In the genomic region with DNA sequence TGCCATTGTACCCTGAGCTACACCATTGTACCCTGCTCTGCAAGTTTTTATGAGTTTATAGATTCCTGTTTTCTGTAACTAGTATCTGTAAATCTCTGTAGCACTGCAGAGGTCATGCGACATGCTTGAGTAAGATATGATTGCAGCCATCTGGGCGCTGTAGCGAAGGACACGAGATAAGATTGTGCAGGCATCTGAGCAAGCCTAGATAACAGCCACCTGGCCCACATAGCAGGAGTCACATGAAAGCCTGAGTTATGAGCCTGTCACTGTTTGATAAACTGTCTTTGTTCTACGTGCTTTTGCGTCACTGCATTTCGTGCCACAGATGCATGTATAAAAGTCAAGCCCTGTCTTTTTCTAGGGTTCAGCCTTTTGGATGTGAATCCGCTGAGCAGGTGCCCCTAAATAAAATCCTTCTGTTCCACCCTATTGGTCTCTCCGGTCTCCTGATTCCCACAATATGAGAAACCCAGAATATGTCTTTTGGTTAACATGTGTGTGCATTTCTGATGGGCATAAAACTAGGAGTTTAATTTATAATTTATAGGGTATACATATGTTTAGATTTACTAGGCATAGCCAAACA, we compare ENCODE assay signal across 1 cellular context.
A peak's percentile ranks its signal among the peaks of the same experiment; 100 is the strongest.
TF ChIP-seq lines count a peak whose summit lies in the region.

No MANE protein-coding gene starts in this region.

TF ChIP-seq in K562, 482 proteins besides CTCF, POLR2A, EP300 and RAD21 (continued from another document and continues in another):
- TF ChIP-seq, protein P1, sequence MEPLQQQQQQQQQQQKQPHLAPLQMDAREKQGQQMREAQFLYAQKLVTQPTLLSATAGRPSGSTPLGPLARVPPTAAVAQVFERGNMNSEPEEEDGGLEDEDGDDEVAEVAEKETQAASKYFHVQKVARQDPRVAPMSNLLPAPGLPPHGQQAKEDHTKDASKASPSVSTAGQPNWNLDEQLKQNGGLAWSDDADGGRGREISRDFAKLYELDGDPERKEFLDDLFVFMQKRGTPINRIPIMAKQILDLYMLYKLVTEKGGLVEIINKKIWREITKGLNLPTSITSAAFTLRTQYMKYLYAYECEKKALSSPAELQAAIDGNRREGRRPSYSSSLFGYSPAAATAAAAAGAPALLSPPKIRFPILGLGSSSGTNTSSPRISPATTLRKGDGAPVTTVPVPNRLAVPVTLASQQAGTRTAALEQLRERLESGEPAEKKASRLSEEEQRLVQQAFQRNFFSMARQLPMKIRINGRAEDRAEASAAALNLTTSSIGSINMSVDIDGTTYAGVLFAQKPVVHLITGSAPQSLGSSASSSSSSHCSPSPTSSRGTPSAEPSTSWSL (CRISPR knock-in tag; IDR thresholded peaks at IDR 0.05; ENCODE audit: borderline replicate concordance): no peak
- TF ChIP-seq, protein P2, sequence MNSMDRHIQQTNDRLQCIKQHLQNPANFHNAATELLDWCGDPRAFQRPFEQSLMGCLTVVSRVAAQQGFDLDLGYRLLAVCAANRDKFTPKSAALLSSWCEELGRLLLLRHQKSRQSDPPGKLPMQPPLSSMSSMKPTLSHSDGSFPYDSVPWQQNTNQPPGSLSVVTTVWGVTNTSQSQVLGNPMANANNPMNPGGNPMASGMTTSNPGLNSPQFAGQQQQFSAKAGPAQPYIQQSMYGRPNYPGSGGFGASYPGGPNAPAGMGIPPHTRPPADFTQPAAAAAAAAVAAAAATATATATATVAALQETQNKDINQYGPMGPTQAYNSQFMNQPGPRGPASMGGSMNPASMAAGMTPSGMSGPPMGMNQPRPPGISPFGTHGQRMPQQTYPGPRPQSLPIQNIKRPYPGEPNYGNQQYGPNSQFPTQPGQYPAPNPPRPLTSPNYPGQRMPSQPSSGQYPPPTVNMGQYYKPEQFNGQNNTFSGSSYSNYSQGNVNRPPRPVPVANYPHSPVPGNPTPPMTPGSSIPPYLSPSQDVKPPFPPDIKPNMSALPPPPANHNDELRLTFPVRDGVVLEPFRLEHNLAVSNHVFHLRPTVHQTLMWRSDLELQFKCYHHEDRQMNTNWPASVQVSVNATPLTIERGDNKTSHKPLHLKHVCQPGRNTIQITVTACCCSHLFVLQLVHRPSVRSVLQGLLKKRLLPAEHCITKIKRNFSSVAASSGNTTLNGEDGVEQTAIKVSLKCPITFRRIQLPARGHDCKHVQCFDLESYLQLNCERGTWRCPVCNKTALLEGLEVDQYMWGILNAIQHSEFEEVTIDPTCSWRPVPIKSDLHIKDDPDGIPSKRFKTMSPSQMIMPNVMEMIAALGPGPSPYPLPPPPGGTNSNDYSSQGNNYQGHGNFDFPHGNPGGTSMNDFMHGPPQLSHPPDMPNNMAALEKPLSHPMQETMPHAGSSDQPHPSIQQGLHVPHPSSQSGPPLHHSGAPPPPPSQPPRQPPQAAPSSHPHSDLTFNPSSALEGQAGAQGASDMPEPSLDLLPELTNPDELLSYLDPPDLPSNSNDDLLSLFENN (IDR thresholded peaks at IDR 0.05; ENCODE audit: low read depth in 2 of 2, low read length in 2 of 2): peak in 1 of 2 experiments; percentile 45; a peak in 1 of 4 replicates
- TF ChIP-seq ZKSCAN3 (CRISPR knock-in tag; IDR thresholded peaks at IDR 0.05): no peak
- no peak for TF ChIP-seq ZNF143 (CRISPR knock-in tag; IDR thresholded peaks at IDR 0.05)
- no peak for TF ChIP-seq HDAC8 (tag; IDR thresholded peaks at IDR 0.05)
- no peak for TF ChIP-seq EWSR1 (IDR thresholded peaks at IDR 0.05; ENCODE audit: borderline replicate concordance, low read depth, partially characterized antibody)
- peak in 1 of 2 experiments; percentile 11; a peak in 1 of 4 replicates for TF ChIP-seq TBL1XR1 (IDR thresholded peaks at IDR 0.05; ENCODE audit: low read length in 2 of 2)
- TF ChIP-seq PHF21A (IDR thresholded peaks at IDR 0.05; ENCODE audit: borderline replicate concordance, low read depth): no peak
- no peak for TF ChIP-seq FOXK2 (conservative IDR thresholded peaks at IDR 0.05 in 1 of 2, IDR thresholded peaks at IDR 0.05 in 1 of 2; ENCODE audit: low read depth in 2 of 2)
- no peak for TF ChIP-seq PPARD (CRISPR knock-in tag; IDR thresholded peaks at IDR 0.05)
- TF ChIP-seq SMARCA5 (IDR thresholded peaks at IDR 0.05): no peak
- TF ChIP-seq ZNF133 (CRISPR knock-in tag; IDR thresholded peaks at IDR 0.05): no peak
- TF ChIP-seq CC2D1A (IDR thresholded peaks at IDR 0.05): no peak
- no peak for TF ChIP-seq ILF3 (IDR thresholded peaks at IDR 0.05; ENCODE audit: borderline replicate concordance)
- TF ChIP-seq FOSL1 (tag; conservative IDR thresholded peaks at IDR 0.05): no peak
- no peak for TF ChIP-seq EGR1 (conservative IDR thresholded peaks at IDR 0.05)
- no peak for TF ChIP-seq SAFB (IDR thresholded peaks at IDR 0.05; ENCODE audit: borderline replicate concordance, low read depth, low read length)
- TF ChIP-seq DDX20 (tag; IDR thresholded peaks at IDR 0.05; ENCODE audit: low read depth): no peak
- TF ChIP-seq, protein P3, sequence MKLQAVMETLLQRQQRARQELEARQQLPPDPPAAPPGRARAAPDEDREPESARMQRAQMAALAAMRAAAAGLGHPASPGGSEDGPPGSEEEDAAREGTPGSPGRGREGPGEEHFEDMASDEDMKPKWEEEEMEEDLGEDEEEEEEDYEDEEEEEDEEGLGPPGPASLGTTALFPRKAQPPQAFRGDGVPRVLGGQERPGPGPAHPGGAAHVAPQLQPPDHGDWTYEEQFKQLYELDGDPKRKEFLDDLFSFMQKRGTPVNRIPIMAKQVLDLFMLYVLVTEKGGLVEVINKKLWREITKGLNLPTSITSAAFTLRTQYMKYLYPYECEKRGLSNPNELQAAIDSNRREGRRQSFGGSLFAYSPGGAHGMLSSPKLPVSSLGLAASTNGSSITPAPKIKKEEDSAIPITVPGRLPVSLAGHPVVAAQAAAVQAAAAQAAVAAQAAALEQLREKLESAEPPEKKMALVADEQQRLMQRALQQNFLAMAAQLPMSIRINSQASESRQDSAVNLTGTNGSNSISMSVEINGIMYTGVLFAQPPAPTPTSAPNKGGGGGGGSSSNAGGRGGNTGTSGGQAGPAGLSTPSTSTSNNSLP (IDR thresholded peaks at IDR 0.05; ENCODE audit: borderline replicate concordance, low read depth, low read length): no peak
- no peak for TF ChIP-seq U2AF2 (optimal IDR thresholded peaks at IDR 0.05; ENCODE audit: low read depth, low read length)
- no peak for TF ChIP-seq RBM14 (IDR thresholded peaks at IDR 0.05; ENCODE audit: borderline replicate concordance, insufficient read depth, low read depth, low read length)
- peak; percentile 53; the same call in 1 of the 2 replicates for TF ChIP-seq CBX5 (IDR thresholded peaks at IDR 0.05; ENCODE audit: borderline replicate concordance, low read depth)
- TF ChIP-seq KDM4B (IDR thresholded peaks at IDR 0.05; ENCODE audit: borderline replicate concordance in 2 of 2, low read depth in 1 of 2): no peak
- no peak for TF ChIP-seq ETS2 (tag; IDR thresholded peaks at IDR 0.05; ENCODE audit: borderline replicate concordance, poor library complexity, severe bottlenecking)
- TF ChIP-seq, protein P4, sequence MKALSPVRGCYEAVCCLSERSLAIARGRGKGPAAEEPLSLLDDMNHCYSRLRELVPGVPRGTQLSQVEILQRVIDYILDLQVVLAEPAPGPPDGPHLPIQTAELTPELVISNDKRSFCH (CRISPR knock-in tag; IDR thresholded peaks at IDR 0.05): no peak
- TF ChIP-seq, protein P4 (tag; IDR thresholded peaks at IDR 0.05): no peak
- TF ChIP-seq ZSCAN29 (IDR thresholded peaks at IDR 0.05): no peak
- TF ChIP-seq NCOA1 (IDR thresholded peaks at IDR 0.05; ENCODE audit: low read depth): no peak
- TF ChIP-seq RBM17 (IDR thresholded peaks at IDR 0.05; ENCODE audit: borderline replicate concordance, low read depth, low read length): no peak
- TF ChIP-seq, protein P5, sequence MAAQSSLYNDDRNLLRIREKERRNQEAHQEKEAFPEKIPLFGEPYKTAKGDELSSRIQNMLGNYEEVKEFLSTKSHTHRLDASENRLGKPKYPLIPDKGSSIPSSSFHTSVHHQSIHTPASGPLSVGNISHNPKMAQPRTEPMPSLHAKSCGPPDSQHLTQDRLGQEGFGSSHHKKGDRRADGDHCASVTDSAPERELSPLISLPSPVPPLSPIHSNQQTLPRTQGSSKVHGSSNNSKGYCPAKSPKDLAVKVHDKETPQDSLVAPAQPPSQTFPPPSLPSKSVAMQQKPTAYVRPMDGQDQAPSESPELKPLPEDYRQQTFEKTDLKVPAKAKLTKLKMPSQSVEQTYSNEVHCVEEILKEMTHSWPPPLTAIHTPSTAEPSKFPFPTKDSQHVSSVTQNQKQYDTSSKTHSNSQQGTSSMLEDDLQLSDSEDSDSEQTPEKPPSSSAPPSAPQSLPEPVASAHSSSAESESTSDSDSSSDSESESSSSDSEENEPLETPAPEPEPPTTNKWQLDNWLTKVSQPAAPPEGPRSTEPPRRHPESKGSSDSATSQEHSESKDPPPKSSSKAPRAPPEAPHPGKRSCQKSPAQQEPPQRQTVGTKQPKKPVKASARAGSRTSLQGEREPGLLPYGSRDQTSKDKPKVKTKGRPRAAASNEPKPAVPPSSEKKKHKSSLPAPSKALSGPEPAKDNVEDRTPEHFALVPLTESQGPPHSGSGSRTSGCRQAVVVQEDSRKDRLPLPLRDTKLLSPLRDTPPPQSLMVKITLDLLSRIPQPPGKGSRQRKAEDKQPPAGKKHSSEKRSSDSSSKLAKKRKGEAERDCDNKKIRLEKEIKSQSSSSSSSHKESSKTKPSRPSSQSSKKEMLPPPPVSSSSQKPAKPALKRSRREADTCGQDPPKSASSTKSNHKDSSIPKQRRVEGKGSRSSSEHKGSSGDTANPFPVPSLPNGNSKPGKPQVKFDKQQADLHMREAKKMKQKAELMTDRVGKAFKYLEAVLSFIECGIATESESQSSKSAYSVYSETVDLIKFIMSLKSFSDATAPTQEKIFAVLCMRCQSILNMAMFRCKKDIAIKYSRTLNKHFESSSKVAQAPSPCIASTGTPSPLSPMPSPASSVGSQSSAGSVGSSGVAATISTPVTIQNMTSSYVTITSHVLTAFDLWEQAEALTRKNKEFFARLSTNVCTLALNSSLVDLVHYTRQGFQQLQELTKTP (IDR thresholded peaks at IDR 0.05; ENCODE audit: low read depth in 1 of 2, partially characterized antibody in 2 of 2): no peak
- TF ChIP-seq, protein P6, sequence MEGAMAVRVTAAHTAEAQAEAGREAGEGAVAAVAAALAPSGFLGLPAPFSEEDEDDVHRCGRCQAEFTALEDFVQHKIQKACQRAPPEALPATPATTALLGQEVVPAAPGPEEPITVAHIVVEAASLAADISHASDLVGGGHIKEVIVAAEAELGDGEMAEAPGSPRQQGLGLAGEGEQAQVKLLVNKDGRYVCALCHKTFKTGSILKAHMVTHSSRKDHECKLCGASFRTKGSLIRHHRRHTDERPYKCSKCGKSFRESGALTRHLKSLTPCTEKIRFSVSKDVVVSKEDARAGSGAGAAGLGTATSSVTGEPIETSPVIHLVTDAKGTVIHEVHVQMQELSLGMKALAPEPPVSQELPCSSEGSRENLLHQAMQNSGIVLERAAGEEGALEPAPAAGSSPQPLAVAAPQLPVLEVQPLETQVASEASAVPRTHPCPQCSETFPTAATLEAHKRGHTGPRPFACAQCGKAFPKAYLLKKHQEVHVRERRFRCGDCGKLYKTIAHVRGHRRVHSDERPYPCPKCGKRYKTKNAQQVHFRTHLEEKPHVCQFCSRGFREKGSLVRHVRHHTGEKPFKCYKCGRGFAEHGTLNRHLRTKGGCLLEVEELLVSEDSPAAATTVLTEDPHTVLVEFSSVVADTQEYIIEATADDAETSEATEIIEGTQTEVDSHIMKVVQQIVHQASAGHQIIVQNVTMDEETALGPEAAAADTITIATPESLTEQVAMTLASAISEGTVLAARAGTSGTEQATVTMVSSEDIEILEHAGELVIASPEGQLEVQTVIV (CRISPR knock-in tag; IDR thresholded peaks at IDR 0.05; ENCODE audit: borderline replicate concordance): no peak
- no peak for TF ChIP-seq POLR2AphosphoS2 (IDR thresholded peaks at IDR 0.05; ENCODE audit: low read length)
- TF ChIP-seq TARDBP (IDR thresholded peaks at IDR 0.05): no peak
- no peak for TF ChIP-seq EHMT2 (IDR thresholded peaks at IDR 0.05)
- TF ChIP-seq ZSCAN32 (CRISPR knock-in tag; IDR thresholded peaks at IDR 0.05): no peak
- TF ChIP-seq, protein P7, sequence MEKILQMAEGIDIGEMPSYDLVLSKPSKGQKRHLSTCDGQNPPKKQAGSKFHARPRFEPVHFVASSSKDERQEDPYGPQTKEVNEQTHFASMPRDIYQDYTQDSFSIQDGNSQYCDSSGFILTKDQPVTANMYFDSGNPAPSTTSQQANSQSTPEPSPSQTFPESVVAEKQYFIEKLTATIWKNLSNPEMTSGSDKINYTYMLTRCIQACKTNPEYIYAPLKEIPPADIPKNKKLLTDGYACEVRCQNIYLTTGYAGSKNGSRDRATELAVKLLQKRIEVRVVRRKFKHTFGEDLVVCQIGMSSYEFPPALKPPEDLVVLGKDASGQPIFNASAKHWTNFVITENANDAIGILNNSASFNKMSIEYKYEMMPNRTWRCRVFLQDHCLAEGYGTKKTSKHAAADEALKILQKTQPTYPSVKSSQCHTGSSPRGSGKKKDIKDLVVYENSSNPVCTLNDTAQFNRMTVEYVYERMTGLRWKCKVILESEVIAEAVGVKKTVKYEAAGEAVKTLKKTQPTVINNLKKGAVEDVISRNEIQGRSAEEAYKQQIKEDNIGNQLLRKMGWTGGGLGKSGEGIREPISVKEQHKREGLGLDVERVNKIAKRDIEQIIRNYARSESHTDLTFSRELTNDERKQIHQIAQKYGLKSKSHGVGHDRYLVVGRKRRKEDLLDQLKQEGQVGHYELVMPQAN (IDR thresholded peaks at IDR 0.05; ENCODE audit: borderline replicate concordance): no peak
- TF ChIP-seq, protein P8, sequence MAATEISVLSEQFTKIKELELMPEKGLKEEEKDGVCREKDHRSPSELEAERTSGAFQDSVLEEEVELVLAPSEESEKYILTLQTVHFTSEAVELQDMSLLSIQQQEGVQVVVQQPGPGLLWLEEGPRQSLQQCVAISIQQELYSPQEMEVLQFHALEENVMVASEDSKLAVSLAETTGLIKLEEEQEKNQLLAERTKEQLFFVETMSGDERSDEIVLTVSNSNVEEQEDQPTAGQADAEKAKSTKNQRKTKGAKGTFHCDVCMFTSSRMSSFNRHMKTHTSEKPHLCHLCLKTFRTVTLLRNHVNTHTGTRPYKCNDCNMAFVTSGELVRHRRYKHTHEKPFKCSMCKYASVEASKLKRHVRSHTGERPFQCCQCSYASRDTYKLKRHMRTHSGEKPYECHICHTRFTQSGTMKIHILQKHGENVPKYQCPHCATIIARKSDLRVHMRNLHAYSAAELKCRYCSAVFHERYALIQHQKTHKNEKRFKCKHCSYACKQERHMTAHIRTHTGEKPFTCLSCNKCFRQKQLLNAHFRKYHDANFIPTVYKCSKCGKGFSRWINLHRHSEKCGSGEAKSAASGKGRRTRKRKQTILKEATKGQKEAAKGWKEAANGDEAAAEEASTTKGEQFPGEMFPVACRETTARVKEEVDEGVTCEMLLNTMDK (IDR thresholded peaks at IDR 0.05; ENCODE audit: borderline replicate concordance, insufficient read depth, low read depth, low read length, poor library complexity, severe bottlenecking): no peak
- no peak for TF ChIP-seq THRAP3 (IDR thresholded peaks at IDR 0.05; ENCODE audit: borderline replicate concordance)
- TF ChIP-seq ZBTB1 (CRISPR knock-in tag; IDR thresholded peaks at IDR 0.05; ENCODE audit: borderline replicate concordance, low read depth): no peak
- no peak for TF ChIP-seq ZNF3 (CRISPR knock-in tag; IDR thresholded peaks at IDR 0.05)
- peak; percentile 92 for TF ChIP-seq ZNF766 (CRISPR knock-in tag; conservative IDR thresholded peaks at IDR 0.05)
- TF ChIP-seq, protein P9, sequence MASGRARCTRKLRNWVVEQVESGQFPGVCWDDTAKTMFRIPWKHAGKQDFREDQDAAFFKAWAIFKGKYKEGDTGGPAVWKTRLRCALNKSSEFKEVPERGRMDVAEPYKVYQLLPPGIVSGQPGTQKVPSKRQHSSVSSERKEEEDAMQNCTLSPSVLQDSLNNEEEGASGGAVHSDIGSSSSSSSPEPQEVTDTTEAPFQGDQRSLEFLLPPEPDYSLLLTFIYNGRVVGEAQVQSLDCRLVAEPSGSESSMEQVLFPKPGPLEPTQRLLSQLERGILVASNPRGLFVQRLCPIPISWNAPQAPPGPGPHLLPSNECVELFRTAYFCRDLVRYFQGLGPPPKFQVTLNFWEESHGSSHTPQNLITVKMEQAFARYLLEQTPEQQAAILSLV (tag; IDR thresholded peaks at IDR 0.05): no peak
